In genomic region chr22:37183432-37184379, GRCh38 we compare ENCODE assay signal across 16 cellular contexts. TPM values are rescaled to one million over a fixed set of nuclear protein-coding genes. Genes with fewer than 3 reads are reported as not detected.
A peak's percentile ranks its signal among the peaks of the same experiment; 100 is the strongest.
DNase-seq lines count a peak whose midpoint lies in the region; ATAC-seq and TF ChIP-seq lines count a peak whose summit lies in the region.
"Had no signal": no experiment of that assay in that cellular context is flagged by ENCODE, and none has a peak within 500 bp of the region (broad histone marks: within the 10 kb centered on the region; RNA-seq: fewer than 3 reads in every experiment).

No MANE protein-coding gene starts in this region.

- no peaks in the 10 kb centered on the region for H3K27me3 Mint-ChIP-seq in activated CD4-positive, alpha-beta T cell treated with anti-CD3 and anti-CD28 coated beads for 36 hours
- H3K27me3 Mint-ChIP-seq in activated CD8-positive, alpha-beta T cell treated with anti-CD3 and anti-CD28 coated beads, Interleukin-2, amount 10 ng/mL, durations not matched to agents 7 days and 5 days (ENCODE audit: low read depth), result no peaks in the 10 kb centered on the region
- H3K27me3 Mint-ChIP-seq in nephron progenitor cell (ENCODE audit: low read depth, poor library complexity), result peaks cover 3% of the 10 kb centered on the region
- H3K27me3 Mint-ChIP-seq: activated CD4-positive, alpha-beta memory T cell treated with anti-CD3 and anti-CD28 coated beads, Interleukin-2, amount 10 ng/mL, durations not matched to agents 7 days and 5 days; activated naive CD8-positive, alpha-beta T cell had no signal

- H3K4me1 ChIP-seq in uterus, result peaks cover 10 to 14% of the 10 kb centered on the region in 2 donors

- H3K27ac ChIP-seq in uterus, result no peak overlapping the region

- intact Hi-C loops in activated CD4-positive, alpha-beta T cell treated with anti-CD3 and anti-CD28 coated beads for 36 hours (cut with DNase I, micrococcal nuclease), result no loop called here
- intact Hi-C loops in uterus (cut with DNase I; ENCODE audit: low total_unique reads), result no loop called here

- no peaks in the 10 kb centered on the region for H3K36me3 Mint-ChIP-seq in activated CD4-positive, alpha-beta T cell treated with anti-CD3 and anti-CD28 coated beads for 36 hours (ENCODE audit: low read depth)
- no peaks in the 10 kb centered on the region for H3K36me3 Mint-ChIP-seq in activated CD8-positive, alpha-beta T cell treated with anti-CD3 and anti-CD28 coated beads, Interleukin-2, amount 10 ng/mL, durations not matched to agents 7 days and 5 days (ENCODE audit: low read depth)
- no peaks in the 10 kb centered on the region for H3K36me3 Mint-ChIP-seq in nephron progenitor cell (ENCODE audit: low read depth)
- H3K36me3 Mint-ChIP-seq: activated naive CD8-positive, alpha-beta T cell had no signal

- CTCF ChIA-PET in activated CD4-positive, alpha-beta T cell treated with anti-CD3 and anti-CD28 coated beads for 36 hours (lab: Charles Lee), result interaction anchor here (1.2 kb wide), 1 partner anchor 14 kb away, joined by 4 read pairs; no protein-coding TSS in a partner anchor
- CTCF ChIA-PET in activated CD8-positive, alpha-beta T cell treated with anti-CD3 and anti-CD28 coated beads, Interleukin-2, amount 10 ng/mL, durations not matched to agents 7 days and 5 days (lab: Charles Lee), result interaction anchor here (0.6 to 1.6 kb wide), 8 partner anchors 10 to 408 kb away, joined by 3 to 10 read pairs (median 6); partner anchors contain the start of genes IFT27 and IL2RB

- TF ChIP-seq CTCF in GM12864 (IDR thresholded peaks at IDR 0.05; ENCODE audit: low read depth, low read length, missing control alignments), result peak; percentile 21
- TF ChIP-seq CTCF in nephron progenitor cell (IDR thresholded peaks at IDR 0.05), result no peak
- TF ChIP-seq CTCF in uterus (IDR thresholded peaks at IDR 0.05), result no peak

- H3K27me3 ChIP-seq in uterus, result no peaks in the 10 kb centered on the region

- no peak for TF ChIP-seq POLR2A in uterus (IDR thresholded peaks at IDR 0.05)

- peak; percentile 27 for ATAC-seq in activated CD4-positive, alpha-beta T cell treated with anti-CD3 and anti-CD28 coated beads for 36 hours
- peak; percentile 12 for ATAC-seq in activated CD8-positive, alpha-beta T cell treated with anti-CD3 and anti-CD28 coated beads, Interleukin-2, amount 10 ng/mL, durations not matched to agents 7 days and 5 days
- ATAC-seq: left lobe of liver had no signal

- no peak overlapping the region for H3K4me3 ChIP-seq in GM12864 (ENCODE audit: low read depth, low read length)
- H3K4me3 ChIP-seq in uterus, result no peak overlapping the region

- H3K9me3 Mint-ChIP-seq in activated CD4-positive, alpha-beta T cell treated with anti-CD3 and anti-CD28 coated beads for 36 hours (ENCODE audit: low read depth), result no peaks in the 10 kb centered on the region
- no peaks in the 10 kb centered on the region for H3K9me3 Mint-ChIP-seq in activated CD8-positive, alpha-beta T cell treated with anti-CD3 and anti-CD28 coated beads, Interleukin-2, amount 10 ng/mL, durations not matched to agents 7 days and 5 days (ENCODE audit: insufficient read depth)
- H3K9me3 Mint-ChIP-seq in nephron progenitor cell, result no peaks in the 10 kb centered on the region
- H3K9me3 Mint-ChIP-seq: activated CD4-positive, alpha-beta memory T cell treated with anti-CD3 and anti-CD28 coated beads, Interleukin-2, amount 10 ng/mL, durations not matched to agents 7 days and 5 days had no signal

- no peak overlapping the region for H3K27ac Mint-ChIP-seq in activated CD4-positive, alpha-beta T cell treated with anti-CD3 and anti-CD28 coated beads for 36 hours
- H3K27ac Mint-ChIP-seq in activated CD8-positive, alpha-beta T cell treated with anti-CD3 and anti-CD28 coated beads, Interleukin-2, amount 10 ng/mL, durations not matched to agents 7 days and 5 days, result peak overlapping the region; percentile 82
- peak overlapping the region; percentile 61 for H3K27ac Mint-ChIP-seq in nephron progenitor cell
- H3K27ac Mint-ChIP-seq: activated CD4-positive, alpha-beta memory T cell treated with anti-CD3 and anti-CD28 coated beads, Interleukin-2, amount 10 ng/mL, durations not matched to agents 7 days and 5 days had no signal

- H3K9me3 ChIP-seq in uterus, result no peaks in the 10 kb centered on the region

- peaks cover 18% of the 10 kb centered on the region for H3K4me1 Mint-ChIP-seq in activated CD4-positive, alpha-beta T cell treated with anti-CD3 and anti-CD28 coated beads for 36 hours
- peaks cover 69% of the 10 kb centered on the region for H3K4me1 Mint-ChIP-seq in activated CD8-positive, alpha-beta T cell treated with anti-CD3 and anti-CD28 coated beads, Interleukin-2, amount 10 ng/mL, durations not matched to agents 7 days and 5 days (ENCODE audit: low read depth)
- peaks cover 61% of the 10 kb centered on the region for H3K4me1 Mint-ChIP-seq in nephron progenitor cell

- no peak for DNase-seq in activated CD4-positive, alpha-beta T cell treated with anti-CD3 and anti-CD28 coated beads for 36 hours
- no peak for DNase-seq in activated CD4-positive, alpha-beta T cell treated with anti-CD3 and anti-CD28 coated beads, Interleukin-2, amount 50 U/mL, for 48 hours
- no peak for DNase-seq in GM12864 (ENCODE audit: low read depth)
- peak; percentile 57 for DNase-seq in activated CD8-positive, alpha-beta T cell treated with anti-CD3 and anti-CD28 coated beads, Interleukin-2, amount 10 ng/mL, durations not matched to agents 7 days and 5 days
- DNase-seq in nephron progenitor cell, result no peak
- no peak for DNase-seq in uterus
- DNase-seq in SHP77 treated with DMSO at 0.1 percent for 48 hours (lab: John Stamatoyannopoulos, UW), result no peak
- DNase-seq in central memory CD4-positive, alpha-beta T cell, result no peak
- DNase-seq: activated CD4-positive, alpha-beta memory T cell treated with anti-CD3 and anti-CD28 coated beads, Interleukin-2, amount 10 ng/mL, durations not matched to agents 7 days and 5 days; NCI-H1105 treated with DMSO at 0.1 percent for 48 hours; NCI-H226; occipital lobe had no signal

- POLR2A ChIA-PET in activated CD4-positive, alpha-beta T cell treated with anti-CD3 and anti-CD28 coated beads for 36 hours (lab: Charles Lee), result interaction anchor here (0.6 kb wide), 1 partner anchor 26 kb away, joined by 3 read pairs; no protein-coding TSS in a partner anchor
- POLR2A ChIA-PET in activated CD8-positive, alpha-beta T cell treated with anti-CD3 and anti-CD28 coated beads, Interleukin-2, amount 10 ng/mL, durations not matched to agents 7 days and 5 days (lab: Charles Lee), result interaction anchor here (0.8 to 1.7 kb wide), 5 partner anchors 9 to 107 kb away, joined by 3 to 6 read pairs (median 4); no protein-coding TSS in a partner anchor

- H3K4me3 Mint-ChIP-seq in activated CD4-positive, alpha-beta T cell treated with anti-CD3 and anti-CD28 coated beads for 36 hours, result no peak overlapping the region
- H3K4me3 Mint-ChIP-seq in activated CD8-positive, alpha-beta T cell treated with anti-CD3 and anti-CD28 coated beads, Interleukin-2, amount 10 ng/mL, durations not matched to agents 7 days and 5 days, result no peak overlapping the region
- H3K4me3 Mint-ChIP-seq in nephron progenitor cell, result no peak overlapping the region
- H3K4me3 Mint-ChIP-seq: activated CD4-positive, alpha-beta memory T cell treated with anti-CD3 and anti-CD28 coated beads, Interleukin-2, amount 10 ng/mL, durations not matched to agents 7 days and 5 days; activated naive CD8-positive, alpha-beta T cell had no signal

- no peaks in the 10 kb centered on the region for H3K36me3 ChIP-seq in uterus

RNA-seq across cellular contexts. Expression of gene C1QTNF6, which starts 4.3 kb away (rescaled TPM):
- 1 to 10 TPM; 8.4 to 8.7 TPM for total RNA-seq in activated CD4-positive, alpha-beta T cell treated with anti-CD3 and anti-CD28 coated beads for 36 hours
- 1 to 10 TPM; 6.1 to 6.2 TPM for total RNA-seq in activated CD8-positive, alpha-beta T cell treated with anti-CD3 and anti-CD28 coated beads, Interleukin-2, amount 10 ng/mL, durations not matched to agents 7 days and 5 days
- total RNA-seq in uterus, result 10 to 100 TPM in 1 of 4 donors, 1 to 10 TPM in 2, under 1 TPM in 1; 0.29 to 16.0 (median 3.1) TPM

RNA-seq across cellular contexts. Expression of gene SSTR3, which starts 28.6 kb away (rescaled TPM):
- 10 to 100 TPM; 14.8 to 15.6 TPM for total RNA-seq in activated CD4-positive, alpha-beta T cell treated with anti-CD3 and anti-CD28 coated beads for 36 hours
- total RNA-seq in activated CD8-positive, alpha-beta T cell treated with anti-CD3 and anti-CD28 coated beads, Interleukin-2, amount 10 ng/mL, durations not matched to agents 7 days and 5 days, result 1 to 10 TPM; 3.5 to 3.6 TPM
- 1 to 10 TPM in 2 of 4 donors, under 1 TPM in 1, not detected in 1; under 0.01 to 5.8 (median 3.1) TPM for total RNA-seq in uterus
- total RNA-seq: A172, epithelial cell of proximal tubule, left lobe of liver, occipital lobe had no signal

RNA-seq across cellular contexts. Expression of gene IL2RB, which starts 34.0 kb away (rescaled TPM):
- 100 to 1,000 TPM; 204 to 231 TPM for total RNA-seq in activated CD4-positive, alpha-beta T cell treated with anti-CD3 and anti-CD28 coated beads for 36 hours
- 100 to 1,000 TPM; 202 to 213 TPM for total RNA-seq in activated CD8-positive, alpha-beta T cell treated with anti-CD3 and anti-CD28 coated beads, Interleukin-2, amount 10 ng/mL, durations not matched to agents 7 days and 5 days
- 1 to 10 TPM in 1 of 4 donors, under 1 TPM in 1, not detected in 2; 0.48 to 1.6 TPM for total RNA-seq in uterus
- total RNA-seq: A172, occipital lobe had no signal

Comparison
In these comparisons a context has a peak if more than half of its experiments do, and no peak if none do; other contexts are left out.
1. RNA of gene IL2RB, which starts 34.0 kb away (total RNA-seq): 204 to 231 TPM in activated CD4-positive, alpha-beta T cell treated with anti-CD3 and anti-CD28 coated beads for 36 hours and 202 to 213 TPM in activated CD8-positive, alpha-beta T cell treated with anti-CD3 and anti-CD28 coated beads, Interleukin-2, amount 10 ng/mL, durations not matched to agents 7 days and 5 days; 0.48 to 1.6 TPM in uterus; every median in the first group is over 10 times any median in the second.